Comparison of ENCODE assay signal across 12 cellular contexts in genomic region chr4:7822858-7823257, GRCh38.
DNase-seq lines count a peak whose midpoint lies in the region; ATAC-seq, FAIRE-seq and TF ChIP-seq lines count a peak whose summit lies in the region.
"Had no signal": no experiment of that assay in that cellular context is flagged by ENCODE, and none has a peak within 500 bp of the region (broad histone marks: within the 10 kb centered on the region; RNA-seq: fewer than 3 reads in every experiment).

No MANE protein-coding gene starts in this region.

- in situ Hi-C loops in GM23248 (cut with MboI): no loop called here

- no peaks in the 10 kb centered on the region for H3K9me1 ChIP-seq in endothelial cell of umbilical vein (replicated peaks; ENCODE audit: control insufficient read depth, extremely low read depth, insufficient read depth, low read length)

- WGBS in GM23248 (ENCODE audit: low coverage in 1 of 2, low lambda C conversion rate in 2 of 2, missing lambda C conversion rate in 2 of 2), 2 experiments: 8 to 9% methylated on average over 5 of the region's 5 CpGs
- WGBS in suprapubic skin: 59% methylated on average over 5 of the region's 5 CpGs

- CTCF ChIA-PET in endothelial cell of umbilical vein (lab: Charles Lee): interaction anchor here (0.6 to 2.2 kb wide), 8 partner anchors 9 to 23 kb away, joined by 3 to 8 read pairs (median 4); no protein-coding TSS in a partner anchor

- TF ChIP-seq POLR2A in endothelial cell of umbilical vein (IDR thresholded peaks at IDR 0.05; ENCODE audit: low read depth, low read length): no peak
- no peak for TF ChIP-seq POLR2A in suprapubic skin (IDR thresholded peaks at IDR 0.05)

- POLR2A ChIA-PET in endothelial cell of umbilical vein (lab: Charles Lee): no interaction called here

- BruUV-seq in endothelial cell of umbilical vein (replicated peaks; lab: Mats Ljungman, UMichigan): no TSS peak

- H3K27me3 ChIP-seq in GM23248 (replicated peaks; ENCODE audit: insufficient read depth) (no peaks in the 10 kb centered on the region), endothelial cell of umbilical vein (ENCODE audit: control insufficient read depth in 2 of 2, insufficient read depth in 2 of 2, low read length in 2 of 2) (no peaks in the 10 kb centered on the region), mucosa of rectum (ENCODE audit: control insufficient read depth in 2 of 2, insufficient read depth in 2 of 2, low read length in 2 of 2) (no peaks in the 10 kb centered on the region), suprapubic skin (no peaks in the 10 kb centered on the region), BE2C (no peaks in the 10 kb centered on the region)

- H3K9me3 ChIP-seq in GM23248 (ENCODE audit: low read depth) (no peaks in the 10 kb centered on the region), endothelial cell of umbilical vein (replicated peaks; ENCODE audit: control insufficient read depth, insufficient read depth, low read length) (no peaks in the 10 kb centered on the region), mucosa of rectum (ENCODE audit: control insufficient read depth in 2 of 2, low read length in 2 of 2) (no peaks in the 10 kb centered on the region), suprapubic skin (no peaks in the 10 kb centered on the region), BE2C (no peaks in the 10 kb centered on the region)

- H2AFZ ChIP-seq in GM23248: no peak overlapping the region
- no peak overlapping the region for H2AFZ ChIP-seq in endothelial cell of umbilical vein (ENCODE audit: low read depth, low read length)

- no peaks in the 10 kb centered on the region for H4K20me1 ChIP-seq in GM23248 (ENCODE audit: insufficient read depth)
- H4K20me1 ChIP-seq in endothelial cell of umbilical vein (replicated peaks; ENCODE audit: control insufficient read depth, extremely low read depth, insufficient read depth, low read length): no peaks in the 10 kb centered on the region

- H3K79me2 ChIP-seq in GM23248 (ENCODE audit: insufficient read depth): peaks cover 90% of the 10 kb centered on the region
- H3K79me2 ChIP-seq in endothelial cell of umbilical vein (ENCODE audit: control insufficient read depth, insufficient read depth, low read length): peaks cover 57% of the 10 kb centered on the region

- H3K4me2 ChIP-seq in GM23248 (ENCODE audit: unreplicated experiment) (peak overlapping the region; percentile 68), endothelial cell of umbilical vein (ENCODE audit: insufficient read depth, low read length) (no peak overlapping the region)

- H3K27ac ChIP-seq in GM23248: peak overlapping the region; percentile 80
- H3K27ac ChIP-seq in endothelial cell of umbilical vein (ENCODE audit: insufficient read depth, low read depth, low read length): peak overlapping the region; percentile 81
- H3K27ac ChIP-seq in mucosa of rectum (ENCODE audit: low read depth in 2 of 2, low read length in 2 of 2): peak overlapping the region; percentile 64 to 80
- H3K27ac ChIP-seq in suprapubic skin: peak overlapping the region; percentile 77
- H3K27ac ChIP-seq: SK-N-MC had no signal

- H3K4me1 ChIP-seq in GM23248 (ENCODE audit: insufficient read depth) (peaks cover 54% of the 10 kb centered on the region), endothelial cell of umbilical vein (ENCODE audit: control insufficient read depth, extremely low read depth, insufficient read depth, low read length) (peaks cover 35% of the 10 kb centered on the region), mucosa of rectum (ENCODE audit: control insufficient read depth in 2 of 2, insufficient read depth in 2 of 2, low read length in 2 of 2) (peaks cover 16 to 39% of the 10 kb centered on the region in 2 donors), suprapubic skin (peaks cover 20% of the 10 kb centered on the region), BE2C (peaks cover 60% of the 10 kb centered on the region)

- dilution Hi-C loops in endothelial cell of umbilical vein (cut with MboI; ENCODE audit: extremely low pct_ligation_motif_present, low sequenced_read_pairs): no loop called here

- ATAC-seq in HG03442 (IDR thresholded peaks at IDR 0.05; ENCODE audit: unreplicated experiment) (no peak), HG03039 (IDR thresholded peaks at IDR 0.05; ENCODE audit: unreplicated experiment) (no peak)

- peaks cover 87% of the 10 kb centered on the region for H3F3A ChIP-seq in GM23248 (ENCODE audit: insufficient read depth)

- H3K9ac ChIP-seq in GM23248: peak overlapping the region; percentile 73
- H3K9ac ChIP-seq in endothelial cell of umbilical vein (replicated peaks; ENCODE audit: extremely low read depth, insufficient read depth, low read length): peak overlapping the region; percentile 60
- peak overlapping the region in 1 of 2 donors; percentile 34 for H3K9ac ChIP-seq in mucosa of rectum (ENCODE audit: low read depth in 1 of 2, low read length in 2 of 2)

- no peak overlapping the region for H3K4me3 ChIP-seq in GM23248
- no peak overlapping the region for H3K4me3 ChIP-seq in endothelial cell of umbilical vein (replicated peaks in 1 of 3; ENCODE audit: insufficient read depth in 1 of 3, low read depth in 1 of 3, low read length in 3 of 3)
- no peak overlapping the region for H3K4me3 ChIP-seq in mucosa of rectum (ENCODE audit: low read length in 2 of 2)
- peak overlapping the region; percentile 7 for H3K4me3 ChIP-seq in suprapubic skin
- H3K4me3 ChIP-seq in BE2C (ENCODE audit: low read depth, low read length): no peak overlapping the region
- H3K4me3 ChIP-seq: SK-N-MC had no signal

- TF ChIP-seq CTCF in endothelial cell of umbilical vein (IDR thresholded peaks at IDR 0.05; ENCODE audit: extremely low read depth in 1 of 2, insufficient read depth in 1 of 2, low read depth in 1 of 2, low read length in 2 of 2): no peak
- no peak for TF ChIP-seq CTCF in suprapubic skin (IDR thresholded peaks at IDR 0.05)
- no peak for TF ChIP-seq CTCF in BE2C (IDR thresholded peaks at IDR 0.05; ENCODE audit: low read depth, low read length)

- DNase-seq in GM23248 (peak; percentile 43), endothelial cell of umbilical vein (ENCODE audit: low read depth, low spot score) (no peak), suprapubic skin (ENCODE audit: low spot score in 2 of 2) (no peak), NCI-H146 treated with DMSO at 0.1 percent for 48 hours (lab: John Stamatoyannopoulos, UW; ENCODE audit: unreplicated experiment) (no peak), BE2C (no peak)
- DNase-seq: activated CD4-positive, alpha-beta T cell treated with anti-CD3 and anti-CD28 coated beads for 48 hours; GOT3; NCI-H1436 had no signal

- FAIRE-seq in endothelial cell of umbilical vein (lab: Jason Lieb, UNC): no peak

- no peaks in the 10 kb centered on the region for H3K9me2 ChIP-seq in GM23248 (ENCODE audit: insufficient read depth)

- no peak for TF ChIP-seq EP300 in suprapubic skin (IDR thresholded peaks at IDR 0.05)

- peaks cover 47% of the 10 kb centered on the region for H3K36me3 ChIP-seq in GM23248 (ENCODE audit: low read depth)
- peaks cover 22 to 29% of the 10 kb centered on the region in 2 experiments for H3K36me3 ChIP-seq in endothelial cell of umbilical vein (ENCODE audit: control insufficient read depth in 2 of 2, extremely low read depth in 1 of 2, insufficient read depth in 2 of 2, low read length in 2 of 2)
- H3K36me3 ChIP-seq in mucosa of rectum (ENCODE audit: control insufficient read depth in 2 of 2, insufficient read depth in 2 of 2, low read length in 2 of 2): peaks cover 4 to 17% of the 10 kb centered on the region in 2 donors
- peaks cover 13% of the 10 kb centered on the region for H3K36me3 ChIP-seq in suprapubic skin
- peaks cover 48% of the 10 kb centered on the region for H3K36me3 ChIP-seq in BE2C

- intact Hi-C loops in endothelial cell of umbilical vein (cut with micrococcal nuclease): no loop called here

TF ChIP-seq in endothelial cell of umbilical vein, 7 proteins besides CTCF, POLR2A, EP300 and RAD21:
- TF ChIP-seq POLR2AphosphoS5 (IDR thresholded peaks at IDR 0.05; ENCODE audit: insufficient read depth, low read depth, low read length) (no peak), EZH2 (IDR thresholded peaks at IDR 0.05; ENCODE audit: borderline replicate concordance, low read depth, low read length, severe bottlenecking) (no peak), MYC (IDR thresholded peaks at IDR 0.05; ENCODE audit: low read depth, low read length) (no peak), JUN (IDR thresholded peaks at IDR 0.05; ENCODE audit: borderline replicate concordance, insufficient read depth, insufficient read length, low read depth) (no peak), GATA2 (IDR thresholded peaks at IDR 0.05; ENCODE audit: insufficient read depth, insufficient read length, low read depth, low read length) (no peak), FOS (IDR thresholded peaks at IDR 0.05; ENCODE audit: borderline replicate concordance, insufficient read depth, low read length) (no peak)
- TF ChIP-seq, protein P1, sequence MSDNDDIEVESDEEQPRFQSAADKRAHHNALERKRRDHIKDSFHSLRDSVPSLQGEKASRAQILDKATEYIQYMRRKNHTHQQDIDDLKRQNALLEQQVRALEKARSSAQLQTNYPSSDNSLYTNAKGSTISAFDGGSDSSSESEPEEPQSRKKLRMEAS (IDR thresholded peaks at IDR 0.05; ENCODE audit: insufficient read depth, insufficient read length): no peak
